Comparison of ENCODE assay signal across 9 cellular contexts in genomic region chr15:57866149-57866736, GRCh38.
DNase-seq lines count a peak whose midpoint lies in the region; ATAC-seq and TF ChIP-seq lines count a peak whose summit lies in the region.
"Had no signal": no experiment of that assay in that cellular context is flagged by ENCODE, and none has a peak within 500 bp of the region (broad histone marks: within the 10 kb centered on the region; RNA-seq: fewer than 3 reads in every experiment).

No MANE protein-coding gene starts in this region.

- no peaks in the 10 kb centered on the region for H3K27me3 ChIP-seq in right atrium auricular region

- peaks cover 31% of the 10 kb centered on the region for H3K27me3 Mint-ChIP-seq in activated naive CD4-positive, alpha-beta T cell treated with anti-CD3 and anti-CD28 coated beads for 36 hours (ENCODE audit: low read depth)

- H3K27ac ChIP-seq in RWPE1, result no peak overlapping the region
- H3K27ac ChIP-seq in right atrium auricular region, result no peak overlapping the region

- TF ChIP-seq CTCF in RWPE1 (conservative IDR thresholded peaks at IDR 0.05; ENCODE audit: low read depth) (peak; percentile 89), right atrium auricular region (IDR thresholded peaks at IDR 0.05) (peak; percentile 54 to 80)

- H3K4me3 Mint-ChIP-seq in activated naive CD4-positive, alpha-beta T cell treated with anti-CD3 and anti-CD28 coated beads for 36 hours, result no peak overlapping the region
- H3K4me3 Mint-ChIP-seq: activated naive CD8-positive, alpha-beta T cell had no signal

- no peak overlapping the region for H3K4me3 ChIP-seq in right atrium auricular region

- CTCF ChIA-PET in RWPE1 (lab: Yijun Ruan, JAX), result interaction anchor here (0.6 to 4.1 kb wide), 15 partner anchors 9 to 1181 kb away, joined by 3 to 30 read pairs (median 4); partner anchors contain the start of gene ALDH1A2
- CTCF ChIA-PET in activated naive CD4-positive, alpha-beta T cell treated with anti-CD3 and anti-CD28 coated beads for 36 hours (lab: Charles Lee), result interaction anchor here (0.7 to 5.1 kb wide), 7 partner anchors 12 to 313 kb away, joined by 3 to 29 read pairs (median 4); no protein-coding TSS in a partner anchor

- no peaks in the 10 kb centered on the region for H3K36me3 ChIP-seq in right atrium auricular region

- no peaks in the 10 kb centered on the region for H3K4me1 Mint-ChIP-seq in activated naive CD4-positive, alpha-beta T cell treated with anti-CD3 and anti-CD28 coated beads for 36 hours (ENCODE audit: low read depth)

- H3K9me3 ChIP-seq in right atrium auricular region, result no peaks in the 10 kb centered on the region

- no peak overlapping the region for H3K27ac Mint-ChIP-seq in activated naive CD4-positive, alpha-beta T cell treated with anti-CD3 and anti-CD28 coated beads for 36 hours
- H3K27ac Mint-ChIP-seq: activated naive CD8-positive, alpha-beta T cell had no signal

- H3K4me1 ChIP-seq in right atrium auricular region, result no peaks in the 10 kb centered on the region

- POLR2A ChIA-PET in RWPE1 (lab: Yijun Ruan, JAX; ENCODE audit: low non-redundant PET), result no interaction called here

- intact Hi-C loops in activated naive CD4-positive, alpha-beta T cell treated with anti-CD3 and anti-CD28 coated beads for 36 hours (cut with micrococcal nuclease), result loop anchor here (1.0 to 10.0 kb wide), 3 partner anchors 205 to 521 kb away; no protein-coding TSS in a partner anchor

- ATAC-seq in HG02642 (IDR thresholded peaks at IDR 0.05; ENCODE audit: poor library complexity, unreplicated experiment), result no peak

- H3K36me3 Mint-ChIP-seq in activated naive CD4-positive, alpha-beta T cell treated with anti-CD3 and anti-CD28 coated beads for 36 hours (ENCODE audit: low read depth), result no peaks in the 10 kb centered on the region
- H3K36me3 Mint-ChIP-seq: activated naive CD8-positive, alpha-beta T cell had no signal

- H3K9me3 Mint-ChIP-seq in activated naive CD4-positive, alpha-beta T cell treated with anti-CD3 and anti-CD28 coated beads for 36 hours, result no peaks in the 10 kb centered on the region

- DNase-seq in EL, result peak; percentile 66
- DNase-seq in HT1080 (ENCODE audit: low read depth), result peak; percentile 43
- peak; percentile 60 for DNase-seq in RWPE1 (ENCODE audit: low spot score)
- peak; percentile 74 for DNase-seq in activated naive CD4-positive, alpha-beta T cell treated with anti-CD3 and anti-CD28 coated beads for 36 hours
- DNase-seq in right atrium auricular region (ENCODE audit: low spot score), result peak; percentile 71
- DNase-seq in stimulated activated CD4-positive, alpha-beta T cell treated with anti-CD3 and anti-CD28 coated beads, Interleukin-12 subunit alpha, Interleukin-12 subunit beta, amount 100 ng/mL, for 4 hours, result peak; percentile 43
- DNase-seq in ureter (ENCODE audit: low spot score), result no peak
